In the genomic region with DNA sequence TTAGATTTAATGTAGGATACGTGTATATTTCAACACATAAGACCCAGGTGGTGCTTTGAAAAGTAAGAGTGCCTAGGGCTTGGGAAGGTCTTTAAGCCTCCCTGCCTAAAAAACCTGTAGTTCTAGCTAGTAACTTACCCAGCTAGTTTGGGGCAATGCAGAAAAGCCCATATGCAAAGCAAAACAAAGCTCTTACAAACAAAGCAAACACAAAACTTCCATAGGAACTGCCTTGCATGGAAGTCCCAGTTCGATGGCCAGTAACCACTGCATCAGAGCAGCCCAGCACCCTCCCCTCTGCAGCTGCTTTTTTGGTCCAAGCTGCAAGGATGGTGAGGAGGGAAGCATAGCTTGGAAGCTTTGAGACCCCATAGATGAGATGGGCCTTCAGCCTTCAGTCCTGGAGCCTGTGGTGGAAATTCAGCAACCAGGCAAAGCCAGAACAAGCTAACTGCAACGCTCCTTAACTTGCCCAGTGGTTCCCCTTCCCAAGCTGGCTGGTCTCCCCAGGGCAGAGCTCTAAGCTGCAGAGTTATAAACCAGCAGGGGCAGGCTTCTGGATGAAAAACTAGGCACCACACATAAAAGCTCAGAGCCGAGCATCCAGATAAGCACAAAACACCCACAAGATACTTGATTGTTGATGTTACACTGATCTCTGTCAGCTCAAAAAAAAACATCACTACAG, we compare ENCODE assay signal across 1 cellular context.
TF ChIP-seq lines count a peak whose summit lies in the region.

No MANE protein-coding gene starts in this region.

TF ChIP-seq in HCT116, 20 proteins besides CTCF, POLR2A, EP300 and RAD21 (continued from another document):
- no peak for TF ChIP-seq REST (IDR thresholded peaks at IDR 0.05; ENCODE audit: low read depth)
TF ChIP-seq in HCT116: peak in this region for 0.
